In the genomic region with DNA sequence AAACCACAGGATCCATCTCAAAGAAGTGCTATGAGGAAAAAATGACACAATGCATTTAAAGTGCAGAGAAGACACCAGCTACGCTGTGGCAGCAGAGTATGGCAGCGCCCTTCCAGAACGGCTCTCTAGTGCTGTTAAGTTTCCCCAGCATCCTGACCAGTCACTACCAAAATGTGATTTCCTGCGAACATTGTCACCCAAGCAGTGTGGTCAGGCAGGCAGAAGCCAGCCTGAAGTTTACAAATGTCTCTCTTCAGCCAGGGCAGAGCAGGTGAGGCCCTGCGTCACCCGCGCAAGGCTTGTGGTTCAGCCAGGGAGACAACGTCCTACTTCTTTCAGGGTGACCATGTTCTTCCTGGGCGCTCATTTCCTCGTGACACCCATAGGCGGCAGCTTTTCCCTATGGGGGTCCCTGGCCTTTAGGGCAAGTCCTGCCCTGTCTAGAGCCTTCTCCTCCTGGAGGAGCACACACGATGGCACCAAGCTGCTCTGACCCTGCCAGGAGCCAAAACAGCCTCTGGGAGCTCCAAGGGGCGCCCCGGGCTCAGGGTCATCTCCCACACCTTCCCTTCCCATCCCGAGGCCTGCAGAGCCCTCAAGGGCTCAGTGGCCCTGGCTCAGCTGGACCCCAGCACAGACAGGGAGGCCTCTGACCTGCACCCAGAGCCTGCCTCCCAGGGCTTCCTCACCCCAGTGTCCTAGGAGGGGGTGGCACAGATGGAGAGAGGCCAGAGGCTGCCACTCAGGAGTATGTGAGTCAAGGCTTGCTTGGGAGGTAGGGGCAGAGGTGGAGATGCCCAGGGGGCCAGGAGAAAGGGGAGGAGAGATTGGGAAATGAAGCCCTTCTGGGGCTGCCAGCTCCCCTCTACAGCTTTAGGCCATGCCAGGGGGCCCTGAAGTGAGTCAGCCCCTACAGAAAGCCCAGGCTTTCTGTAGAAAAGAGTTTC, we compare ENCODE assay signal across 1 cellular context.
TF ChIP-seq lines count a peak whose summit lies in the region.

No MANE protein-coding gene starts in this region.

TF ChIP-seq in HepG2, 621 proteins besides CTCF, POLR2A, EP300 and RAD21 (continued from another document and continues in another):
- TF ChIP-seq, protein P1, sequence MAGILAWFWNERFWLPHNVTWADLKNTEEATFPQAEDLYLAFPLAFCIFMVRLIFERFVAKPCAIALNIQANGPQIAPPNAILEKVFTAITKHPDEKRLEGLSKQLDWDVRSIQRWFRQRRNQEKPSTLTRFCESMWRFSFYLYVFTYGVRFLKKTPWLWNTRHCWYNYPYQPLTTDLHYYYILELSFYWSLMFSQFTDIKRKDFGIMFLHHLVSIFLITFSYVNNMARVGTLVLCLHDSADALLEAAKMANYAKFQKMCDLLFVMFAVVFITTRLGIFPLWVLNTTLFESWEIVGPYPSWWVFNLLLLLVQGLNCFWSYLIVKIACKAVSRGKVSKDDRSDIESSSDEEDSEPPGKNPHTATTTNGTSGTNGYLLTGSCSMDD (CRISPR knock-in tag; IDR thresholded peaks at IDR 0.05), result 0 out of 2 replicates have a peak, but pooled peaks have one; percentile 82
- no peak for TF ChIP-seq SYNCRIP (IDR thresholded peaks at IDR 0.05; ENCODE audit: insufficient read depth, low read depth, low read length)
- TF ChIP-seq, protein P2, sequence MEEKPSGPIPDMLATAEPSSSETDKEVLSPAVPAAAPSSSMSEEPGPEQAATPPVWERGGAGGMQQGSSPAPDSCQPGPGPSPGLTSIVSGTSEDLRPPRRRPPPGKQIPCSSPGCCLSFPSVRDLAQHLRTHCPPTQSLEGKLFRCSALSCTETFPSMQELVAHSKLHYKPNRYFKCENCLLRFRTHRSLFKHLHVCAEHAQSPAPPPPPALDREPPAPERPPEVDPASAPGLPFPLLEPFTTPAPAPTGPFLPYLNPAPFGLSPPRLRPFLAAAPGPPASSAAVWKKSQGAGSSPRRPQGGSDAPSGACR (CRISPR knock-in tag; IDR thresholded peaks at IDR 0.05), result no peak
- peak; percentile 72 for TF ChIP-seq PITX1 (CRISPR knock-in tag; IDR thresholded peaks at IDR 0.05)
- TF ChIP-seq ZNF253 (CRISPR knock-in tag; IDR thresholded peaks at IDR 0.05; ENCODE audit: borderline replicate concordance), result no peak
- peak; percentile 33; the same call in 1 of the 2 replicates for TF ChIP-seq TAF1 (CRISPR knock-in tag; IDR thresholded peaks at IDR 0.05)
- TF ChIP-seq, protein P3, sequence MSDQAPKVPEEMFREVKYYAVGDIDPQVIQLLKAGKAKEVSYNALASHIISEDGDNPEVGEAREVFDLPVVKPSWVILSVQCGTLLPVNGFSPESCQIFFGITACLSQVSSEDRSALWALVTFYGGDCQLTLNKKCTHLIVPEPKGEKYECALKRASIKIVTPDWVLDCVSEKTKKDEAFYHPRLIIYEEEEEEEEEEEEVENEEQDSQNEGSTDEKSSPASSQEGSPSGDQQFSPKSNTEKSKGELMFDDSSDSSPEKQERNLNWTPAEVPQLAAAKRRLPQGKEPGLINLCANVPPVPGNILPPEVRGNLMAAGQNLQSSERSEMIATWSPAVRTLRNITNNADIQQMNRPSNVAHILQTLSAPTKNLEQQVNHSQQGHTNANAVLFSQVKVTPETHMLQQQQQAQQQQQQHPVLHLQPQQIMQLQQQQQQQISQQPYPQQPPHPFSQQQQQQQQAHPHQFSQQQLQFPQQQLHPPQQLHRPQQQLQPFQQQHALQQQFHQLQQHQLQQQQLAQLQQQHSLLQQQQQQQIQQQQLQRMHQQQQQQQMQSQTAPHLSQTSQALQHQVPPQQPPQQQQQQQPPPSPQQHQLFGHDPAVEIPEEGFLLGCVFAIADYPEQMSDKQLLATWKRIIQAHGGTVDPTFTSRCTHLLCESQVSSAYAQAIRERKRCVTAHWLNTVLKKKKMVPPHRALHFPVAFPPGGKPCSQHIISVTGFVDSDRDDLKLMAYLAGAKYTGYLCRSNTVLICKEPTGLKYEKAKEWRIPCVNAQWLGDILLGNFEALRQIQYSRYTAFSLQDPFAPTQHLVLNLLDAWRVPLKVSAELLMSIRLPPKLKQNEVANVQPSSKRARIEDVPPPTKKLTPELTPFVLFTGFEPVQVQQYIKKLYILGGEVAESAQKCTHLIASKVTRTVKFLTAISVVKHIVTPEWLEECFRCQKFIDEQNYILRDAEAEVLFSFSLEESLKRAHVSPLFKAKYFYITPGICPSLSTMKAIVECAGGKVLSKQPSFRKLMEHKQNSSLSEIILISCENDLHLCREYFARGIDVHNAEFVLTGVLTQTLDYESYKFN (CRISPR knock-in tag; conservative IDR thresholded peaks at IDR 0.05), result peak; percentile 28; the same call in 1 of the 2 replicates
- TF ChIP-seq ZNF234 (CRISPR knock-in tag; conservative IDR thresholded peaks at IDR 0.05), result no peak
- TF ChIP-seq SKI (IDR thresholded peaks at IDR 0.05; ENCODE audit: partially characterized antibody), result no peak
- TF ChIP-seq HOXA9 (CRISPR knock-in tag; IDR thresholded peaks at IDR 0.05; ENCODE audit: borderline replicate concordance), result no peak
- TF ChIP-seq HHEX (CRISPR knock-in tag; IDR thresholded peaks at IDR 0.05), result no peak
- peak; percentile 10 for TF ChIP-seq PRPF4 (IDR thresholded peaks at IDR 0.05; ENCODE audit: low read depth, low read length, poor library complexity, severe bottlenecking)
- TF ChIP-seq MIXL1 (CRISPR knock-in tag; IDR thresholded peaks at IDR 0.05), result peak; percentile 28; the same call in 1 of the 2 replicates
- no peak for TF ChIP-seq ZNF484 (CRISPR knock-in tag; IDR thresholded peaks at IDR 0.05; ENCODE audit: borderline replicate concordance, low read depth)
- no peak for TF ChIP-seq ZKSCAN5 (CRISPR knock-in tag; IDR thresholded peaks at IDR 0.05)
- TF ChIP-seq REL (CRISPR knock-in tag; conservative IDR thresholded peaks at IDR 0.05), result no peak
- TF ChIP-seq TARDBP (CRISPR knock-in tag; IDR thresholded peaks at IDR 0.05), result no peak; the same call in 1 of the 2 replicates
- no peak for TF ChIP-seq SP2 (CRISPR knock-in tag; IDR thresholded peaks at IDR 0.05)
- TF ChIP-seq ZNF678 (CRISPR knock-in tag; IDR thresholded peaks at IDR 0.05), result peak; percentile 46; the same call in 1 of the 2 replicates
- no peak for TF ChIP-seq PTBP1 (IDR thresholded peaks at IDR 0.05; ENCODE audit: low read depth, low read length, poor library complexity, severe bottlenecking)
- peak; percentile 77 for TF ChIP-seq MXD4 (CRISPR knock-in tag; IDR thresholded peaks at IDR 0.05)
- TF ChIP-seq CBX2 (IDR thresholded peaks at IDR 0.05; ENCODE audit: low read depth, low read length), result no peak
- TF ChIP-seq CBX2 (CRISPR knock-in tag; IDR thresholded peaks at IDR 0.05; ENCODE audit: low read depth), result no peak
- no peak for TF ChIP-seq ZNF572 (CRISPR knock-in tag; IDR thresholded peaks at IDR 0.05)
- TF ChIP-seq, protein P4, sequence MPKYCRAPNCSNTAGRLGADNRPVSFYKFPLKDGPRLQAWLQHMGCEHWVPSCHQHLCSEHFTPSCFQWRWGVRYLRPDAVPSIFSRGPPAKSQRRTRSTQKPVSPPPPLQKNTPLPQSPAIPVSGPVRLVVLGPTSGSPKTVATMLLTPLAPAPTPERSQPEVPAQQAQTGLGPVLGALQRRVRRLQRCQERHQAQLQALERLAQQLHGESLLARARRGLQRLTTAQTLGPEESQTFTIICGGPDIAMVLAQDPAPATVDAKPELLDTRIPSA (CRISPR knock-in tag; IDR thresholded peaks at IDR 0.05; ENCODE audit: borderline replicate concordance), result no peak
- TF ChIP-seq ZBTB3 (CRISPR knock-in tag; IDR thresholded peaks at IDR 0.05; ENCODE audit: borderline replicate concordance, low read depth), result no peak; the same call in 1 of the 2 replicates
- no peak for TF ChIP-seq PRMT3 (CRISPR knock-in tag; IDR thresholded peaks at IDR 0.05; ENCODE audit: borderline replicate concordance, low read depth)
- TF ChIP-seq ZNF264 (CRISPR knock-in tag; IDR thresholded peaks at IDR 0.05), result 0 out of 2 replicates have a peak, but pooled peaks have one; percentile 44
- TF ChIP-seq ZNF317 (CRISPR knock-in tag; IDR thresholded peaks at IDR 0.05), result peak; percentile 67; the same call in 1 of the 2 replicates
- TF ChIP-seq ZNF431 (CRISPR knock-in tag; IDR thresholded peaks at IDR 0.05; ENCODE audit: borderline replicate concordance, low read depth), result no peak
- TF ChIP-seq HNRNPUL1 (IDR thresholded peaks at IDR 0.05; ENCODE audit: low read depth, low read length), result no peak
- TF ChIP-seq ZNF747 (CRISPR knock-in tag; IDR thresholded peaks at IDR 0.05; ENCODE audit: borderline replicate concordance), result no peak
- TF ChIP-seq, protein P5, sequence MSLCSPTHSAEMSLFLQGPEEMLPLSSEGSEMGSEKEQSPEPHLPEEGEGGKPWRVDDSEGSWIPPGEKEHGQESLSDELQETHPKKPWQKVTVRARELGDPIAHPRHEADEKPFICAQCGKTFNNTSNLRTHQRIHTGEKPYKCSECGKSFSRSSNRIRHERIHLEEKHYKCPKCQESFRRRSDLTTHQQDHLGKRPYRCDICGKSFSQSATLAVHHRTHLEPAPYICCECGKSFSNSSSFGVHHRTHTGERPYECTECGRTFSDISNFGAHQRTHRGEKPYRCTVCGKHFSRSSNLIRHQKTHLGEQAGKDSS (CRISPR knock-in tag; IDR thresholded peaks at IDR 0.05; ENCODE audit: borderline replicate concordance, low read depth), result peak; percentile 93; the same call in 1 of the 2 replicates
- TF ChIP-seq ZNF432 (CRISPR knock-in tag; IDR thresholded peaks at IDR 0.05; ENCODE audit: borderline replicate concordance), result no peak
- 0 out of 2 replicates have a peak, but pooled peaks have one; percentile 12 for TF ChIP-seq ATAD3A (CRISPR knock-in tag; IDR thresholded peaks at IDR 0.05)
- TF ChIP-seq, protein P6, sequence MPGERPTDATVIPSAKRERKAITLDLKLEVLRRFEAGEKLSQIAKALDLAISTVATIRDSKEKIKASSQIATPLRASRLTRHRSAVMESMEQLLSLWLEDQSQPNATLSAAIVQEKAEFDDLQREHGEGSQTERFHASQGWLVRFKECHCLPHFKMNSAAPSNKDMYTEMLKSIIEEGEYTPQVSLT (CRISPR knock-in tag; IDR thresholded peaks at IDR 0.05; ENCODE audit: borderline replicate concordance, low read depth), result no peak
- peak; percentile 83; the same call in 1 of the 2 replicates for TF ChIP-seq TEAD2 (CRISPR knock-in tag; IDR thresholded peaks at IDR 0.05)
- no peak for TF ChIP-seq PHF5A (CRISPR knock-in tag; IDR thresholded peaks at IDR 0.05; ENCODE audit: low read depth, unreplicated experiment)
- TF ChIP-seq HES4 (CRISPR knock-in tag; IDR thresholded peaks at IDR 0.05; ENCODE audit: borderline replicate concordance), result no peak
- TF ChIP-seq ZBTB42 (CRISPR knock-in tag; IDR thresholded peaks at IDR 0.05), result no peak
- TF ChIP-seq ASH2L (IDR thresholded peaks at IDR 0.05; ENCODE audit: insufficient read length, low read depth, low read length), result no peak
- 0 out of 2 replicates have a peak, but pooled peaks have one; percentile 15 for TF ChIP-seq FOXJ3 (CRISPR knock-in tag; IDR thresholded peaks at IDR 0.05; ENCODE audit: borderline replicate concordance)
- no peak for TF ChIP-seq ZNF260 (CRISPR knock-in tag; IDR thresholded peaks at IDR 0.05; ENCODE audit: borderline replicate concordance, low read depth)
- TF ChIP-seq, protein P7, sequence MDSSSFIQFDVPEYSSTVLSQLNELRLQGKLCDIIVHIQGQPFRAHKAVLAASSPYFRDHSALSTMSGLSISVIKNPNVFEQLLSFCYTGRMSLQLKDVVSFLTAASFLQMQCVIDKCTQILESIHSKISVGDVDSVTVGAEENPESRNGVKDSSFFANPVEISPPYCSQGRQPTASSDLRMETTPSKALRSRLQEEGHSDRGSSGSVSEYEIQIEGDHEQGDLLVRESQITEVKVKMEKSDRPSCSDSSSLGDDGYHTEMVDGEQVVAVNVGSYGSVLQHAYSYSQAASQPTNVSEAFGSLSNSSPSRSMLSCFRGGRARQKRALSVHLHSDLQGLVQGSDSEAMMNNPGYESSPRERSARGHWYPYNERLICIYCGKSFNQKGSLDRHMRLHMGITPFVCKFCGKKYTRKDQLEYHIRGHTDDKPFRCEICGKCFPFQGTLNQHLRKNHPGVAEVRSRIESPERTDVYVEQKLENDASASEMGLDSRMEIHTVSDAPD (CRISPR knock-in tag; IDR thresholded peaks at IDR 0.05), result peak; percentile 84; the same call in 1 of the 2 replicates
- TF ChIP-seq ISX (CRISPR knock-in tag; conservative IDR thresholded peaks at IDR 0.05), result no peak
- 0 out of 2 replicates have a peak, but pooled peaks have one; percentile 53 for TF ChIP-seq ZIK1 (CRISPR knock-in tag; IDR thresholded peaks at IDR 0.05; ENCODE audit: borderline replicate concordance, low read depth)
- TF ChIP-seq, protein P8, sequence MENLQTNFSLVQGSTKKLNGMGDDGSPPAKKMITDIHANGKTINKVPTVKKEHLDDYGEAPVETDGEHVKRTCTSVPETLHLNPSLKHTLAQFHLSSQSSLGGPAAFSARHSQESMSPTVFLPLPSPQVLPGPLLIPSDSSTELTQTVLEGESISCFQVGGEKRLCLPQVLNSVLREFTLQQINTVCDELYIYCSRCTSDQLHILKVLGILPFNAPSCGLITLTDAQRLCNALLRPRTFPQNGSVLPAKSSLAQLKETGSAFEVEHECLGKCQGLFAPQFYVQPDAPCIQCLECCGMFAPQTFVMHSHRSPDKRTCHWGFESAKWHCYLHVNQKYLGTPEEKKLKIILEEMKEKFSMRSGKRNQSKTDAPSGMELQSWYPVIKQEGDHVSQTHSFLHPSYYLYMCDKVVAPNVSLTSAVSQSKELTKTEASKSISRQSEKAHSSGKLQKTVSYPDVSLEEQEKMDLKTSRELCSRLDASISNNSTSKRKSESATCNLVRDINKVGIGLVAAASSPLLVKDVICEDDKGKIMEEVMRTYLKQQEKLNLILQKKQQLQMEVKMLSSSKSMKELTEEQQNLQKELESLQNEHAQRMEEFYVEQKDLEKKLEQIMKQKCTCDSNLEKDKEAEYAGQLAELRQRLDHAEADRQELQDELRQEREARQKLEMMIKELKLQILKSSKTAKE (CRISPR knock-in tag; IDR thresholded peaks at IDR 0.05; ENCODE audit: borderline replicate concordance), result no peak
- peak; percentile 63; the same call in 1 of the 2 replicates for TF ChIP-seq SMC3 (IDR thresholded peaks at IDR 0.05; ENCODE audit: low read length)
- 0 out of 2 replicates have a peak, but pooled peaks have one; percentile 40 for TF ChIP-seq ETV6 (CRISPR knock-in tag; conservative IDR thresholded peaks at IDR 0.05)
- peak; percentile 87; the same call in 1 of the 2 replicates for TF ChIP-seq ZNF614 (CRISPR knock-in tag; IDR thresholded peaks at IDR 0.05; ENCODE audit: borderline replicate concordance)
- no peak for TF ChIP-seq THAP11 (CRISPR knock-in tag; IDR thresholded peaks at IDR 0.05)
- TF ChIP-seq, protein P9, sequence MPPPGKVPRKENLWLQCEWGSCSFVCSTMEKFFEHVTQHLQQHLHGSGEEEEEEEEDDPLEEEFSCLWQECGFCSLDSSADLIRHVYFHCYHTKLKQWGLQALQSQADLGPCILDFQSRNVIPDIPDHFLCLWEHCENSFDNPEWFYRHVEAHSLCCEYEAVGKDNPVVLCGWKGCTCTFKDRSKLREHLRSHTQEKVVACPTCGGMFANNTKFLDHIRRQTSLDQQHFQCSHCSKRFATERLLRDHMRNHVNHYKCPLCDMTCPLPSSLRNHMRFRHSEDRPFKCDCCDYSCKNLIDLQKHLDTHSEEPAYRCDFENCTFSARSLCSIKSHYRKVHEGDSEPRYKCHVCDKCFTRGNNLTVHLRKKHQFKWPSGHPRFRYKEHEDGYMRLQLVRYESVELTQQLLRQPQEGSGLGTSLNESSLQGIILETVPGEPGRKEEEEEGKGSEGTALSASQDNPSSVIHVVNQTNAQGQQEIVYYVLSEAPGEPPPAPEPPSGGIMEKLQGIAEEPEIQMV (CRISPR knock-in tag; IDR thresholded peaks at IDR 0.05; ENCODE audit: low read depth), result no peak
- TF ChIP-seq ZNF674 (CRISPR knock-in tag; IDR thresholded peaks at IDR 0.05; ENCODE audit: low read depth), result no peak
- no peak for TF ChIP-seq ARID2 (CRISPR knock-in tag; IDR thresholded peaks at IDR 0.05; ENCODE audit: borderline replicate concordance)
- TF ChIP-seq ZNF30 (CRISPR knock-in tag; IDR thresholded peaks at IDR 0.05), result no peak
- TF ChIP-seq PAX8 (CRISPR knock-in tag; IDR thresholded peaks at IDR 0.05; ENCODE audit: borderline replicate concordance), result no peak
- no peak for TF ChIP-seq SUZ12 (IDR thresholded peaks at IDR 0.05; ENCODE audit: low read depth, low read length)
- TF ChIP-seq MIER2 (CRISPR knock-in tag; IDR thresholded peaks at IDR 0.05), result no peak
